Comparison of ENCODE assay signal across 18 cellular contexts in the genomic region with DNA sequence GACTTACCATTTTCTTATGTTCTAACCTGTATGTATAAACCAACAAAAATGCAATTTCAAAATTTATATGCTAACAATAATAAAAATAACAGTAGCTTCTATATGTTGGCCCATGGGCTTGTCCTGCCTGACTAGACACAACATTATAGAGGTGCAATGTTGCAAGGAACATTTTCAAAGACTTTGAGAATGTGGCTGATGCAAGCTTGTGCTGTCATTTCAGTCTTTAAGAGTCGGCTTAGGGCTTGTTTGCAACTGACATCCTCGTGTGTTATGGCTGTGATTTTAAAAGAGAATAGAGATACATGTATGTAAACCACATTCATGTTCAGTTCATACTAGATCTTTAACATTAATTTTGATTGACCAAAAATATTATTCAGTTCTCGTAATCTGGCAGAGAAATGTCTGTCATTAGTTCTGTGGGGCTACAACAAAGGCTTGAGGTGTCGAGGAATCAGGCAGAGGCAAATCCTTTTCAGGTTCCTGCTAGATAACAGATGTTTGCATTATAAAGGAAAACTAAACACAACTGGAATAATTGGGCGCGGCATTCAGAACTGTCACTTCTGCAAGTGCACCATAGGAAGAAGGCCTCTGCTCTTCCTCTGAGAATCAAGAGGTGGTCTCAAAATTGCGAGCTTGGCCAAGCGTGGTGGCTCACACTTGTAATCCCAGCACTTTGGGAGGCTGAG. TPM values are rescaled to one million over a fixed set of nuclear protein-coding genes. Genes with fewer than 3 reads are reported as not detected.
A peak's percentile ranks its signal among the peaks of the same experiment; 100 is the strongest.
DNase-seq lines count a peak whose midpoint lies in the region; ATAC-seq, FAIRE-seq and TF ChIP-seq lines count a peak whose summit lies in the region.
"Had no signal": no experiment of that assay in that cellular context is flagged by ENCODE, and none has a peak within 500 bp of the region (broad histone marks: within the 10 kb centered on the region; RNA-seq: fewer than 3 reads in every experiment).

No MANE protein-coding gene starts in this region.

- H3K36me3 Mint-ChIP-seq in T-helper 2 cell treated with Interferon-gamma antibody and Interleukin-4, amounts not matched to agents 5 μg/mL and 100 μg/mL, for 36 hours (ENCODE audit: low read depth), result peaks cover 6% of the 10 kb centered on the region
- peaks cover 3% of the 10 kb centered on the region for H3K36me3 Mint-ChIP-seq in activated T-helper 1 cell treated with anti-CD3 and anti-CD28 coated beads, Interleukin-12 subunit alpha, Interleukin-12 subunit beta, Interleukin-2, Interleukin-4 antibody, amounts not matched to agents 30 ng/mL and 10 ng/mL and 1 ng/mL, durations not matched to agents 14 hours and 24 hours and 36 hours (ENCODE audit: low read depth)
- H3K36me3 Mint-ChIP-seq in mesothelial cell of epicardium, result no peaks in the 10 kb centered on the region

- peak overlapping the region; percentile 26 for H3K27ac Mint-ChIP-seq in T-helper 2 cell treated with Interferon-gamma antibody and Interleukin-4, amounts not matched to agents 5 μg/mL and 100 μg/mL, for 36 hours
- peak overlapping the region; percentile 7 for H3K27ac Mint-ChIP-seq in activated T-helper 1 cell treated with anti-CD3 and anti-CD28 coated beads, Interleukin-12 subunit alpha, Interleukin-12 subunit beta, Interleukin-2, Interleukin-4 antibody, amounts not matched to agents 30 ng/mL and 10 ng/mL and 1 ng/mL, durations not matched to agents 14 hours and 24 hours and 36 hours
- peak overlapping the region; percentile 4 for H3K27ac Mint-ChIP-seq in mesothelial cell of epicardium
- H3K27ac Mint-ChIP-seq: activated B cell treated with CpG ODN at 0.5 μM for 24 hours; dendritic cell treated with granulocyte-macrophage colony-stimulating factor and Interleukin-4, amounts not matched to agents 40 ng/mL and 50 ng/mL, for 4 days had no signal

- no peak for ATAC-seq in GM18519 (IDR thresholded peaks at IDR 0.05; ENCODE audit: low FRiP score, unreplicated experiment)
- ATAC-seq: Right ventricle myocardium inferior; stimulated activated effector memory CD8-positive, alpha-beta T cell treated with anti-CD3 and anti-CD28 coated beads, Interleukin-12 subunit alpha, Interleukin-12 subunit beta, amount 100 ng/mL, for 72 hours had no signal

- no peaks in the 10 kb centered on the region for H3K9me3 Mint-ChIP-seq in T-helper 2 cell treated with Interferon-gamma antibody and Interleukin-4, amounts not matched to agents 5 μg/mL and 100 μg/mL, for 36 hours
- peaks cover 9% of the 10 kb centered on the region for H3K9me3 Mint-ChIP-seq in activated T-helper 1 cell treated with anti-CD3 and anti-CD28 coated beads, Interleukin-12 subunit alpha, Interleukin-12 subunit beta, Interleukin-2, Interleukin-4 antibody, amounts not matched to agents 30 ng/mL and 10 ng/mL and 1 ng/mL, durations not matched to agents 14 hours and 24 hours and 36 hours
- peaks cover 36% of the 10 kb centered on the region for H3K9me3 Mint-ChIP-seq in mesothelial cell of epicardium
- H3K9me3 Mint-ChIP-seq: activated B cell treated with CpG ODN at 0.5 μM for 24 hours; dendritic cell treated with granulocyte-macrophage colony-stimulating factor and Interleukin-4, amounts not matched to agents 40 ng/mL and 50 ng/mL, for 4 days; stimulated activated effector memory CD8-positive, alpha-beta T cell treated with anti-CD3 and anti-CD28 coated beads, Interleukin-12 subunit alpha, Interleukin-12 subunit beta, amount 100 ng/mL, for 72 hours had no signal

- TF ChIP-seq CTCF in mesothelial cell of epicardium (IDR thresholded peaks at IDR 0.05; ENCODE audit: unreplicated experiment), result no peak

- no peaks in the 10 kb centered on the region for H3K27me3 Mint-ChIP-seq in T-helper 2 cell treated with Interferon-gamma antibody and Interleukin-4, amounts not matched to agents 5 μg/mL and 100 μg/mL, for 36 hours (ENCODE audit: low read depth)
- no peaks in the 10 kb centered on the region for H3K27me3 Mint-ChIP-seq in activated T-helper 1 cell treated with anti-CD3 and anti-CD28 coated beads, Interleukin-12 subunit alpha, Interleukin-12 subunit beta, Interleukin-2, Interleukin-4 antibody, amounts not matched to agents 30 ng/mL and 10 ng/mL and 1 ng/mL, durations not matched to agents 14 hours and 24 hours and 36 hours (ENCODE audit: insufficient read depth)
- no peaks in the 10 kb centered on the region for H3K27me3 Mint-ChIP-seq in mesothelial cell of epicardium (ENCODE audit: low read depth)
- H3K27me3 Mint-ChIP-seq: activated B cell treated with CpG ODN at 0.5 μM for 24 hours; dendritic cell treated with granulocyte-macrophage colony-stimulating factor and Interleukin-4, amounts not matched to agents 40 ng/mL and 50 ng/mL, for 4 days had no signal

- peaks cover 51% of the 10 kb centered on the region for H3K4me1 Mint-ChIP-seq in T-helper 2 cell treated with Interferon-gamma antibody and Interleukin-4, amounts not matched to agents 5 μg/mL and 100 μg/mL, for 36 hours (ENCODE audit: low read depth)
- peaks cover 54% of the 10 kb centered on the region for H3K4me1 Mint-ChIP-seq in activated T-helper 1 cell treated with anti-CD3 and anti-CD28 coated beads, Interleukin-12 subunit alpha, Interleukin-12 subunit beta, Interleukin-2, Interleukin-4 antibody, amounts not matched to agents 30 ng/mL and 10 ng/mL and 1 ng/mL, durations not matched to agents 14 hours and 24 hours and 36 hours (ENCODE audit: low read depth)
- H3K4me1 Mint-ChIP-seq in mesothelial cell of epicardium, result peaks cover 38% of the 10 kb centered on the region

- intact Hi-C loops in activated T-helper 1 cell treated with anti-CD3 and anti-CD28 coated beads, Interleukin-12 subunit alpha, Interleukin-12 subunit beta, Interleukin-2, Interleukin-4 antibody, amounts not matched to agents 30 ng/mL and 10 ng/mL and 1 ng/mL, durations not matched to agents 14 hours and 24 hours and 36 hours (cut with micrococcal nuclease), result no loop called here

- FAIRE-seq in GM19239 (lab: Jason Lieb, UNC), result peak; percentile 72
- FAIRE-seq: A204.1 had no signal

- DNase-seq in T-helper 2 cell treated with Interferon-gamma antibody and Interleukin-4, amounts not matched to agents 5 μg/mL and 100 μg/mL, for 36 hours (ENCODE audit: low spot score), result no peak
- DNase-seq in T-helper 2 cell (no peak), GM19239 (ENCODE audit: insufficient read length, low spot score) (no peak), mesothelial cell of epicardium (ENCODE audit: low spot score in 2 of 2, unreplicated experiment in 2 of 2) (no peak), NCI-H446 treated with DMSO at 0.1 percent for 48 hours (lab: John Stamatoyannopoulos, UW) (no peak), NCI-H1092 (lab: John Stamatoyannopoulos, UW) (no peak)
- DNase-seq in activated T-helper 1 cell treated with anti-CD3 and anti-CD28 coated beads, Interleukin-12 subunit alpha, Interleukin-12 subunit beta, Interleukin-2, Interleukin-4 antibody, amounts not matched to agents 30 ng/mL and 10 ng/mL and 1 ng/mL, durations not matched to agents 14 hours and 24 hours and 36 hours (ENCODE audit: low spot score), result no peak
- DNase-seq: activated B cell treated with CpG ODN at 0.5 μM for 24 hours; activated effector memory CD4-positive, alpha-beta T cell treated with anti-CD3 and anti-CD28 coated beads, Interleukin-2, amount 50 U/mL, for 16 hours; NCI-H1436 treated with DMSO at 0.1 percent for 48 hours; tibial artery had no signal

- no peak overlapping the region for H3K4me3 Mint-ChIP-seq in T-helper 2 cell treated with Interferon-gamma antibody and Interleukin-4, amounts not matched to agents 5 μg/mL and 100 μg/mL, for 36 hours
- no peak overlapping the region for H3K4me3 Mint-ChIP-seq in activated T-helper 1 cell treated with anti-CD3 and anti-CD28 coated beads, Interleukin-12 subunit alpha, Interleukin-12 subunit beta, Interleukin-2, Interleukin-4 antibody, amounts not matched to agents 30 ng/mL and 10 ng/mL and 1 ng/mL, durations not matched to agents 14 hours and 24 hours and 36 hours
- H3K4me3 Mint-ChIP-seq in mesothelial cell of epicardium, result no peak overlapping the region
- H3K4me3 Mint-ChIP-seq: activated B cell treated with CpG ODN at 0.5 μM for 24 hours; dendritic cell treated with granulocyte-macrophage colony-stimulating factor and Interleukin-4, amounts not matched to agents 40 ng/mL and 50 ng/mL, for 4 days; stimulated activated effector memory CD8-positive, alpha-beta T cell treated with anti-CD3 and anti-CD28 coated beads, Interleukin-12 subunit alpha, Interleukin-12 subunit beta, amount 100 ng/mL, for 72 hours had no signal

RNA-seq across cellular contexts. Expression of gene TMSB4X, which starts 13.1 kb away (rescaled TPM):
- total RNA-seq in activated T-helper 1 cell treated with anti-CD3 and anti-CD28 coated beads, Interleukin-12 subunit alpha, Interleukin-12 subunit beta, Interleukin-2, Interleukin-4 antibody, amounts not matched to agents 30 ng/mL and 10 ng/mL and 1 ng/mL, durations not matched to agents 14 hours and 24 hours and 36 hours, result 6,544 and 6,612 TPM in 2 replicates
- total RNA-seq in mesothelial cell of epicardium, result 2,120 to 2,167 TPM (median 2,121 TPM) in 3 replicates

RNA-seq across cellular contexts. Expression of gene FAM9C, which starts 56.4 kb away (rescaled TPM):
- 0.05 TPM in 2 replicates for total RNA-seq in activated T-helper 1 cell treated with anti-CD3 and anti-CD28 coated beads, Interleukin-12 subunit alpha, Interleukin-12 subunit beta, Interleukin-2, Interleukin-4 antibody, amounts not matched to agents 30 ng/mL and 10 ng/mL and 1 ng/mL, durations not matched to agents 14 hours and 24 hours and 36 hours
- 0.34 to 0.44 TPM (median 0.38 TPM) in 3 replicates for total RNA-seq in mesothelial cell of epicardium
- total RNA-seq: activated B cell treated with CpG ODN at 0.5 μM for 24 hours, foreskin keratinocyte, GM23248 had no signal
